In the genomic region with DNA sequence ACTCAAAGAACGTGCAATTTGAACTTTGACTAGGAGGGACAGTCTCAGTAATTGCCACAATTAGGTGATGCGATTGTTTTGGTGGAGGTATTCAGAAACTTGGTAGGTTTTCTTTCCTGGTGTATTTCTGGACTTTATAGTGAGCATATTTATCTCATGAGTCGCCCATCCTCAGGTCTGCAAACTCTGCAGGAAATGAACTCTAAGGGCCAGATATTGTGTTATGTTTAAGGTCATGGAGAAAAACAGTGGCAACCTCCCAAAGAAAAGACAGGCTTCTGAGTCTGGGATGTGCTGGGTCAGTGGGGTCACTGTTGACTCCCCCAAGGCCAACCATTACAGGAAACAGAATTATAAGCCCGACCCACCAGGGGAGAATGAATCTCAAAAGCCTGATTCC, we compare ENCODE assay signal across 14 cellular contexts. TPM values are rescaled to one million over a fixed set of nuclear protein-coding genes. Genes with fewer than 3 reads are reported as not detected.
A peak's percentile ranks its signal among the peaks of the same experiment; 100 is the strongest.
DNase-seq lines count a peak whose midpoint lies in the region; ATAC-seq, FAIRE-seq and TF ChIP-seq lines count a peak whose summit lies in the region.
"Had no signal": no experiment of that assay in that cellular context is flagged by ENCODE, and none has a peak within 500 bp of the region (broad histone marks: within the 10 kb centered on the region; RNA-seq: fewer than 3 reads in every experiment).

No MANE protein-coding gene starts in this region.

- H3K9me3 ChIP-seq in tibial artery (no peaks in the 10 kb centered on the region), gastrocnemius medialis (no peaks in the 10 kb centered on the region)
- H3K9me3 ChIP-seq: suprapubic skin had no signal

- no peaks in the 10 kb centered on the region for H3K27me3 ChIP-seq in GM23338 (ENCODE audit: insufficient read depth)
- no peaks in the 10 kb centered on the region for H3K27me3 ChIP-seq in tibial artery
- H3K27me3 ChIP-seq in gastrocnemius medialis, result peaks cover 0 to 2% (median 0%) of the 10 kb centered on the region in 3 donors
- H3K27me3 ChIP-seq: suprapubic skin had no signal

- H3K36me3 Mint-ChIP-seq in GM23338 (ENCODE audit: low read depth) (0 out of 3 replicates have a peak, but pooled peaks cover under 1% of the 10 kb centered on the region), nephron (ENCODE audit: low read depth) (no peaks in the 10 kb centered on the region)

- TF ChIP-seq POLR2A in gastrocnemius medialis (IDR thresholded peaks at IDR 0.05), result no peak

- H3K27ac Mint-ChIP-seq in GM23338 (0 out of 2 replicates have a peak overlapping the region, but pooled peaks have one; percentile 4), nephron (peak overlapping the region; percentile 56 to 86 (median 77))

- H3K79me2 ChIP-seq in GM23338 (replicated peaks; ENCODE audit: insufficient read depth), result no peaks in the 10 kb centered on the region

- H3K4me3 Mint-ChIP-seq in GM23338 (peak overlapping the region; percentile 16; the same call in 1 of the 3 replicates), nephron (no peak overlapping the region)

- TF ChIP-seq CTCF in GM23338 (conservative IDR thresholded peaks at IDR 0.05; ENCODE audit: low read depth in 2 of 2), result no peak
- no peak for TF ChIP-seq CTCF in fibroblast of pulmonary artery (IDR thresholded peaks at IDR 0.05; ENCODE audit: low read length, missing control alignments)
- TF ChIP-seq CTCF in nephron (IDR thresholded peaks at IDR 0.05; ENCODE audit: unreplicated experiment in 3 of 3), result no peak
- TF ChIP-seq CTCF in tibial artery (IDR thresholded peaks at IDR 0.05), result no peak
- TF ChIP-seq CTCF in gastrocnemius medialis (IDR thresholded peaks at IDR 0.05 in 4 of 5, conservative IDR thresholded peaks at IDR 0.05 in 1 of 5), result no peak

- no peaks in the 10 kb centered on the region for H3K9me2 ChIP-seq in GM23338 (ENCODE audit: insufficient read depth)

- H3K4me1 ChIP-seq in GM23338 (ENCODE audit: insufficient read depth) (peaks cover 67% of the 10 kb centered on the region), tibial artery (no peaks in the 10 kb centered on the region), gastrocnemius medialis (peaks cover 0 to 4% of the 10 kb centered on the region in 2 donors)

- peaks cover 49% of the 10 kb centered on the region for H3K4me1 Mint-ChIP-seq in GM23338
- peaks cover 24% of the 10 kb centered on the region for H3K4me1 Mint-ChIP-seq in nephron

- DNase-seq in GM23338 (ENCODE audit: low spot score) (peak; percentile 39), RCC 7860 (ENCODE audit: low spot score) (peak; percentile 79), fibroblast of pulmonary artery (ENCODE audit: low read depth) (peak; percentile 54), NCI-H2171 (lab: John Stamatoyannopoulos, UW) (no peak), tibial artery (no peak), gastrocnemius medialis (no peak)
- no peak for DNase-seq in activated naive CD4-positive, alpha-beta T cell (lab: John Stamatoyannopoulos, UW)
- DNase-seq: activated CD4-positive, alpha-beta T cell treated with anti-CD3 and anti-CD28 coated beads, Interleukin-2, amount 50 U/mL, for 1 hour; activated gamma-delta T cell; GOT3; MM.1S; NCI-H446 had no signal

- FAIRE-seq in RCC 7860 (lab: Jason Lieb, UNC), result peak; percentile 40

- in situ Hi-C loops in gastrocnemius medialis (cut with MboI; ENCODE audit: low sequenced_read_pairs in 4 of 4), result no loop called here

- H3K27me3 Mint-ChIP-seq in GM23338 (ENCODE audit: insufficient read depth, low read depth, poor library complexity), result peaks cover 7% of the 10 kb centered on the region
- peaks cover 4% of the 10 kb centered on the region for H3K27me3 Mint-ChIP-seq in nephron (ENCODE audit: low read depth)

- H3K4me2 ChIP-seq in GM23338, result peak overlapping the region; percentile 30

- H3K27ac ChIP-seq in GM23338 (ENCODE audit: low read depth) (no peak overlapping the region), tibial artery (no peak overlapping the region), gastrocnemius medialis (no peak overlapping the region)
- H3K27ac ChIP-seq: suprapubic skin had no signal

- no peak overlapping the region; the same call in 1 of the 2 replicates for H2AFZ ChIP-seq in GM23338

- intact Hi-C loops in tibial artery (cut with DNase I; ENCODE audit: low total_unique reads), result no loop called here
- intact Hi-C loops in gastrocnemius medialis (cut with DNase I; ENCODE audit: low total_unique reads), result no loop called here

- H3K9me3 Mint-ChIP-seq in GM23338 (no peaks in the 10 kb centered on the region), nephron (no peaks in the 10 kb centered on the region)

- ATAC-seq in GM23338, result peak; percentile 44
- ATAC-seq in gastrocnemius medialis, result no peak

- H3K4me3 ChIP-seq in GM23338, result peak overlapping the region; percentile 20; the same call in 1 of the 2 replicates
- H3K4me3 ChIP-seq in fibroblast of pulmonary artery (replicated peaks; ENCODE audit: low read depth, low read length), result no peak overlapping the region
- H3K4me3 ChIP-seq in tibial artery, result no peak overlapping the region
- H3K4me3 ChIP-seq in gastrocnemius medialis, result no peak overlapping the region
- H3K4me3 ChIP-seq: suprapubic skin had no signal

- H3F3A ChIP-seq in GM23338 (replicated peaks; ENCODE audit: low read depth), result no peaks in the 10 kb centered on the region; the same call in 1 of the 2 replicates

- H4K20me1 ChIP-seq in GM23338 (replicated peaks; ENCODE audit: insufficient read depth), result no peaks in the 10 kb centered on the region

- no peaks in the 10 kb centered on the region for H3K36me3 ChIP-seq in GM23338 (ENCODE audit: insufficient read depth)
- H3K36me3 ChIP-seq in tibial artery, result no peaks in the 10 kb centered on the region
- H3K36me3 ChIP-seq in gastrocnemius medialis, result no peaks in the 10 kb centered on the region
- H3K36me3 ChIP-seq: suprapubic skin had no signal

TF ChIP-seq in GM23338, 12 proteins besides CTCF, POLR2A, EP300 and RAD21 (continues in another document):
- TF ChIP-seq EZH2 (IDR thresholded peaks at IDR 0.05; ENCODE audit: low read depth, unreplicated experiment) (no peak), POLR2AphosphoS5 (IDR thresholded peaks at IDR 0.05; ENCODE audit: low read depth) (no peak)
- TF ChIP-seq, protein P1, sequence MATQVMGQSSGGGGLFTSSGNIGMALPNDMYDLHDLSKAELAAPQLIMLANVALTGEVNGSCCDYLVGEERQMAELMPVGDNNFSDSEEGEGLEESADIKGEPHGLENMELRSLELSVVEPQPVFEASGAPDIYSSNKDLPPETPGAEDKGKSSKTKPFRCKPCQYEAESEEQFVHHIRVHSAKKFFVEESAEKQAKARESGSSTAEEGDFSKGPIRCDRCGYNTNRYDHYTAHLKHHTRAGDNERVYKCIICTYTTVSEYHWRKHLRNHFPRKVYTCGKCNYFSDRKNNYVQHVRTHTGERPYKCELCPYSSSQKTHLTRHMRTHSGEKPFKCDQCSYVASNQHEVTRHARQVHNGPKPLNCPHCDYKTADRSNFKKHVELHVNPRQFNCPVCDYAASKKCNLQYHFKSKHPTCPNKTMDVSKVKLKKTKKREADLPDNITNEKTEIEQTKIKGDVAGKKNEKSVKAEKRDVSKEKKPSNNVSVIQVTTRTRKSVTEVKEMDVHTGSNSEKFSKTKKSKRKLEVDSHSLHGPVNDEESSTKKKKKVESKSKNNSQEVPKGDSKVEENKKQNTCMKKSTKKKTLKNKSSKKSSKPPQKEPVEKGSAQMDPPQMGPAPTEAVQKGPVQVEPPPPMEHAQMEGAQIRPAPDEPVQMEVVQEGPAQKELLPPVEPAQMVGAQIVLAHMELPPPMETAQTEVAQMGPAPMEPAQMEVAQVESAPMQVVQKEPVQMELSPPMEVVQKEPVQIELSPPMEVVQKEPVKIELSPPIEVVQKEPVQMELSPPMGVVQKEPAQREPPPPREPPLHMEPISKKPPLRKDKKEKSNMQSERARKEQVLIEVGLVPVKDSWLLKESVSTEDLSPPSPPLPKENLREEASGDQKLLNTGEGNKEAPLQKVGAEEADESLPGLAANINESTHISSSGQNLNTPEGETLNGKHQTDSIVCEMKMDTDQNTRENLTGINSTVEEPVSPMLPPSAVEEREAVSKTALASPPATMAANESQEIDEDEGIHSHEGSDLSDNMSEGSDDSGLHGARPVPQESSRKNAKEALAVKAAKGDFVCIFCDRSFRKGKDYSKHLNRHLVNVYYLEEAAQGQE (IDR thresholded peaks at IDR 0.05; ENCODE audit: unreplicated experiment), result no peak

RNA-seq across cellular contexts. Expression of a gene that starts 3.4 kb away (rescaled TPM):
- 2.1 and 6.8 TPM in 2 replicates for total RNA-seq in GM23338 (2014; rRNA removed; shearing (Covaris generic))
- polyA plus RNA-seq in GM23338 (2016; fragmentation: Nextera tagmentation; extraction: Ambion mirVana), result 8.1 and 10.5 TPM in 2 replicates
- total RNA-seq in gastrocnemius medialis, result 1 to 10 TPM; 2.1 to 3.6 (median 3.3) TPM

RNA-seq across cellular contexts. Expression of a gene that starts 46.4 kb away (rescaled TPM):
- total RNA-seq in GM23338 (2014; rRNA removed; shearing (Covaris generic)), result 12.5 and 12.7 TPM in 2 replicates
- polyA plus RNA-seq in GM23338 (2016; fragmentation: Nextera tagmentation; extraction: Ambion mirVana), result 7.0 and 8.7 TPM in 2 replicates
- total RNA-seq in gastrocnemius medialis, result 1 to 10 TPM; 2.4 to 6.2 (median 3.6) TPM

Comparison
In these comparisons a context has a peak if more than half of its experiments do, and no peak if none do; other contexts are left out.
1. DNase-seq: peak in GM23338 (single experiment), RCC 7860 (single experiment) and fibroblast of pulmonary artery (single experiment); none in NCI-H2171 (single experiment), activated naive CD4-positive, alpha-beta T cell (0 of 4), tibial artery (0 of 2) and gastrocnemius medialis (0 of 2).